In the genomic region with DNA sequence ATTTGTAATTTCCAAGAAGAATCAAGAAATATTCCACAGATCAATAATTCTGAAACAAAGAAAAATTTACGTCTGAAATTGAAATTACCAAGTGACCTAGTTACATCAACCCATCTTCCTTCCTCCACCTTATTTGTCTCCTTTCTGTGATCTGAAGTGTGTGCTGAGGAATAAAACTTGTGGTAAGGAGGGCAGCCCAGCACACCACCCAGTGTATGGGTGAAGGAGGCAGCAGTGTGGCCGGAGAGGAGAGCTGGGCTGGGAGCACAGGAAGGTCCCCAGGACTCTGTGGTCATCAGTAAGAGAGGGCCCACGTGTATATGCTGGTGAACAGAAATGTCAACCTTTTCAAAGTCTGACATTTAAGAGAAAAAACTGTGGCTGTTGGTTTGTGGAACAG, we compare ENCODE assay signal across 25 cellular contexts. TPM values are rescaled to one million over a fixed set of nuclear protein-coding genes. Genes with fewer than 3 reads are reported as not detected.
A peak's percentile ranks its signal among the peaks of the same experiment; 100 is the strongest.
DNase-seq lines count a peak whose midpoint lies in the region; ATAC-seq and TF ChIP-seq lines count a peak whose summit lies in the region.
"Had no signal": no experiment of that assay in that cellular context is flagged by ENCODE, and none has a peak within 500 bp of the region (broad histone marks: within the 10 kb centered on the region; RNA-seq: fewer than 3 reads in every experiment).

No MANE protein-coding gene starts in this region.

- H3K4me3 ChIP-seq in CD4-positive, CD25-positive, alpha-beta regulatory T cell (ENCODE audit: low read depth, low read length) = peak overlapping the region; percentile 97
- no peak overlapping the region for H3K4me3 ChIP-seq in DOHH2 (ENCODE audit: low read length)
- H3K4me3 ChIP-seq: psoas muscle, upper lobe of left lung had no signal

- H4K20me1 ChIP-seq in DOHH2 (ENCODE audit: control insufficient read depth, insufficient read depth, low read depth, low read length) = no peaks in the 10 kb centered on the region

- no peak for ATAC-seq in CD4-positive, CD25-positive, alpha-beta regulatory T cell (ENCODE audit: low read depth in 2 of 2)
- ATAC-seq in T-helper 17 cell = peak; percentile 26
- ATAC-seq in effector memory CD8-positive, alpha-beta T cell (replicated peaks) = peak; percentile 9
- ATAC-seq in GM21447 (IDR thresholded peaks at IDR 0.05; ENCODE audit: unreplicated experiment) = no peak
- no peak for ATAC-seq in HG03280 (IDR thresholded peaks at IDR 0.05; ENCODE audit: unreplicated experiment)
- no peak for ATAC-seq in GM18520 (IDR thresholded peaks at IDR 0.05; ENCODE audit: unreplicated experiment)
- ATAC-seq: heart left ventricle, left colon, psoas muscle had no signal

- peaks cover 0 to 6% (median 0%) of the 10 kb centered on the region in 7 donors for H3K9me3 Mint-ChIP-seq in CD4-positive, CD25-positive, alpha-beta regulatory T cell
- no peaks in the 10 kb centered on the region for H3K9me3 Mint-ChIP-seq in effector memory CD8-positive, alpha-beta T cell
- H3K9me3 Mint-ChIP-seq: mesothelial cell of epicardium had no signal

- no peaks in the 10 kb centered on the region for H3K79me2 ChIP-seq in DOHH2 (ENCODE audit: control insufficient read depth, low read length)

- H3K27me3 Mint-ChIP-seq in CD4-positive, CD25-positive, alpha-beta regulatory T cell = peaks cover 5% of the 10 kb centered on the region
- no peaks in the 10 kb centered on the region for H3K27me3 Mint-ChIP-seq in T-helper 17 cell
- peaks cover 21 to 49% of the 10 kb centered on the region in 2 donors for H3K27me3 Mint-ChIP-seq in effector memory CD8-positive, alpha-beta T cell

- no peak for TF ChIP-seq CTCF in DOHH2 (IDR thresholded peaks at IDR 0.05; ENCODE audit: low read depth, low read length, poor library complexity, severe bottlenecking)

- peaks cover 57% of the 10 kb centered on the region for H3K4me1 ChIP-seq in CD4-positive, CD25-positive, alpha-beta regulatory T cell (ENCODE audit: control insufficient read depth, insufficient read depth, low read length, poor library complexity, severe bottlenecking)
- H3K4me1 ChIP-seq in DOHH2 (ENCODE audit: control insufficient read depth, low read length) = peaks cover 51% of the 10 kb centered on the region
- H3K4me1 ChIP-seq: psoas muscle, upper lobe of left lung had no signal

- peaks cover 21 to 67% (median 45%) of the 10 kb centered on the region in 4 donors for H3K4me1 Mint-ChIP-seq in CD4-positive, CD25-positive, alpha-beta regulatory T cell
- peaks cover 72% of the 10 kb centered on the region for H3K4me1 Mint-ChIP-seq in T-helper 17 cell
- peaks cover 16 to 44% of the 10 kb centered on the region in 2 donors for H3K4me1 Mint-ChIP-seq in effector memory CD8-positive, alpha-beta T cell (ENCODE audit: low read depth in 2 of 2)

- DNase-seq in CD4-positive, CD25-positive, alpha-beta regulatory T cell = peak in 1 of 3 donors; percentile 34
- no peak for DNase-seq in T-helper 17 cell
- no peak for DNase-seq in effector memory CD8-positive, alpha-beta T cell
- DNase-seq in NK-92 treated with Interleukin-12 subunit alpha and Interleukin-12 subunit beta, amount 100 ng/mL, for 24 hours (lab: John Stamatoyannopoulos, UW) = no peak
- DNase-seq: activated CD4-positive, alpha-beta T cell treated with anti-CD3 and anti-CD28 coated beads for 48 hours; Calu3; GOT3; heart left ventricle; KG1; left colon; NCI-H1694; NCI-H2171 treated with DMSO at 0.1 percent for 48 hours; NCI-H526 treated with DMSO at 0.1 percent for 48 hours; psoas muscle; Right ventricle myocardium superior; stimulated activated CD4-positive, alpha-beta T cell treated with anti-CD3 and anti-CD28 coated beads, Interleukin-2, amount 100 ng/mL, for 24 hours; SW 1271; upper lobe of left lung had no signal

- no peaks in the 10 kb centered on the region for H3K9me3 ChIP-seq in CD4-positive, CD25-positive, alpha-beta regulatory T cell (ENCODE audit: control insufficient read depth in 2 of 2, low read length in 2 of 2)
- H3K9me3 ChIP-seq in DOHH2 (ENCODE audit: control insufficient read depth, insufficient read depth, low read length) (no peaks in the 10 kb centered on the region), T-helper 17 cell (ENCODE audit: control insufficient read depth, low read length, poor library complexity, severe bottlenecking) (no peaks in the 10 kb centered on the region)
- H3K9me3 ChIP-seq: heart left ventricle, psoas muscle, upper lobe of left lung had no signal

- peaks cover 9% of the 10 kb centered on the region for H3K36me3 Mint-ChIP-seq in CD4-positive, CD25-positive, alpha-beta regulatory T cell
- peaks cover 19% of the 10 kb centered on the region for H3K36me3 Mint-ChIP-seq in T-helper 17 cell (ENCODE audit: low read depth)
- peaks cover 48% of the 10 kb centered on the region for H3K36me3 Mint-ChIP-seq in effector memory CD8-positive, alpha-beta T cell (ENCODE audit: insufficient read depth)
- H3K36me3 Mint-ChIP-seq: mesothelial cell of epicardium had no signal

- no peaks in the 10 kb centered on the region for H3K36me3 ChIP-seq in CD4-positive, CD25-positive, alpha-beta regulatory T cell (ENCODE audit: control insufficient read depth, insufficient read depth, low read length)
- H3K36me3 ChIP-seq in DOHH2 (ENCODE audit: control insufficient read depth, low read length) = no peaks in the 10 kb centered on the region
- H3K36me3 ChIP-seq: heart left ventricle, upper lobe of left lung had no signal

- no peaks in the 10 kb centered on the region for H3K9me2 ChIP-seq in DOHH2 (replicated peaks; ENCODE audit: control insufficient read depth, low read length)

- H3K4me2 ChIP-seq in DOHH2 (ENCODE audit: low read length) = peak overlapping the region; percentile 84

- peaks cover 25% of the 10 kb centered on the region for H3F3A ChIP-seq in DOHH2 (ENCODE audit: control insufficient read depth, insufficient read depth)

- H3K27me3 ChIP-seq in CD4-positive, CD25-positive, alpha-beta regulatory T cell (ENCODE audit: control insufficient read depth, insufficient read depth, low read length) = no peaks in the 10 kb centered on the region
- peaks cover 29% of the 10 kb centered on the region for H3K27me3 ChIP-seq in DOHH2 (ENCODE audit: control insufficient read depth, low read length)
- H3K27me3 ChIP-seq: upper lobe of left lung had no signal

- H3K4me3 Mint-ChIP-seq in CD4-positive, CD25-positive, alpha-beta regulatory T cell = peak overlapping the region; percentile 91 to 98 (median 93)
- H3K4me3 Mint-ChIP-seq in T-helper 17 cell = peak overlapping the region; percentile 100
- peak overlapping the region; percentile 81 to 98 for H3K4me3 Mint-ChIP-seq in effector memory CD8-positive, alpha-beta T cell
- H3K4me3 Mint-ChIP-seq: mesothelial cell of epicardium had no signal

- peak overlapping the region; percentile 95 for H3K27ac ChIP-seq in CD4-positive, CD25-positive, alpha-beta regulatory T cell (ENCODE audit: insufficient read depth, low read length, poor library complexity, severe bottlenecking)
- no peak overlapping the region for H3K27ac ChIP-seq in DOHH2 (ENCODE audit: low read depth, low read length)
- H3K27ac ChIP-seq: heart left ventricle, psoas muscle, upper lobe of left lung had no signal

- H3K27ac Mint-ChIP-seq in CD4-positive, CD25-positive, alpha-beta regulatory T cell = peak overlapping the region; percentile 94 to 99 (median 95)
- H3K27ac Mint-ChIP-seq in T-helper 17 cell = peak overlapping the region; percentile 100
- peak overlapping the region; percentile 47 to 99 for H3K27ac Mint-ChIP-seq in effector memory CD8-positive, alpha-beta T cell
- H3K27ac Mint-ChIP-seq: mesothelial cell of epicardium had no signal

RNA-seq across cellular contexts. Expression of gene CCR6, which starts 11.3 kb away (rescaled TPM):
- 40.8 TPM for total RNA-seq in CD4-positive, CD25-positive, alpha-beta regulatory T cell
- 10 to 100 TPM; 52.7 to 97.3 (median 79.0) TPM for polyA plus RNA-seq in CD4-positive, CD25-positive, alpha-beta regulatory T cell
- 10 to 100 TPM; 57.4 to 60.5 TPM for total RNA-seq in T-helper 17 cell
- total RNA-seq: Calu3, mesothelial cell of epicardium, psoas muscle, Right ventricle myocardium superior had no signal
- polyA plus RNA-seq: heart left ventricle had no signal

RNA-seq across cellular contexts. Expression of gene GPR31, which starts 46.2 kb away (rescaled TPM):
- total RNA-seq in CD4-positive, CD25-positive, alpha-beta regulatory T cell = not detected
- not detected for polyA plus RNA-seq in CD4-positive, CD25-positive, alpha-beta regulatory T cell
- not detected for total RNA-seq in T-helper 17 cell
- total RNA-seq: Calu3, heart left ventricle, left colon, mesothelial cell of epicardium, psoas muscle, Right ventricle myocardium superior, skeletal muscle tissue, upper lobe of left lung had no signal
- polyA plus RNA-seq: adipose tissue, heart left ventricle, psoas muscle had no signal

Comparison
In these comparisons a context has a peak if more than half of its experiments do, and no peak if none do; other contexts are left out.
1. ATAC-seq: peak in T-helper 17 cell (single experiment) and effector memory CD8-positive, alpha-beta T cell (single experiment); none in CD4-positive, CD25-positive, alpha-beta regulatory T cell (0 of 2), GM21447 (single experiment), HG03280 (single experiment) and GM18520 (single experiment).
2. Peak in every context shown above with its lines, with median percentiles within 50 percentile points of each other: H3K27ac Mint-ChIP-seq and H3K4me3 Mint-ChIP-seq.